18 cellular contexts compared by ENCODE assay signal in genomic region chr5:9627541-9627940, GRCh38. TPM values are rescaled to one million over a fixed set of nuclear protein-coding genes. Genes with fewer than 3 reads are reported as not detected.
A peak's percentile ranks its signal among the peaks of the same experiment; 100 is the strongest.
DNase-seq lines count a peak whose midpoint lies in the region; FAIRE-seq and TF ChIP-seq lines count a peak whose summit lies in the region.
"Had no signal": no experiment of that assay in that cellular context is flagged by ENCODE, and none has a peak within 500 bp of the region (broad histone marks: within the 10 kb centered on the region; RNA-seq: fewer than 3 reads in every experiment).

No MANE protein-coding gene starts in this region.

- TF ChIP-seq CTCF in chondrocyte (IDR thresholded peaks at IDR 0.05) (no peak), neural cell (IDR thresholded peaks at IDR 0.05; ENCODE audit: poor library complexity, severe bottlenecking) (no peak)

- no peaks in the 10 kb centered on the region for H3K9me3 ChIP-seq in neural cell (ENCODE audit: low read length)
- H3K9me3 ChIP-seq: HAP-1 had no signal

- no peaks in the 10 kb centered on the region for H3K79me2 ChIP-seq in neural cell (replicated peaks; ENCODE audit: insufficient read depth, low read length)

- peaks cover 31% of the 10 kb centered on the region for H3K4me1 Mint-ChIP-seq in chondrocyte (ENCODE audit: low read depth)
- H3K4me1 Mint-ChIP-seq: CD4-positive, alpha-beta memory T cell had no signal

- H3K36me3 Mint-ChIP-seq in chondrocyte (ENCODE audit: low read depth), result peaks cover 4% of the 10 kb centered on the region
- H3K36me3 Mint-ChIP-seq: CD4-positive, alpha-beta memory T cell had no signal

- no peaks in the 10 kb centered on the region for H3K27me3 Mint-ChIP-seq in chondrocyte (ENCODE audit: low read depth)

- no peak overlapping the region for H2AFZ ChIP-seq in neural cell (ENCODE audit: low read depth, low read length)
- H2AFZ ChIP-seq: GM23248 had no signal

- no peak overlapping the region for H3K4me2 ChIP-seq in neural cell (ENCODE audit: low read length)

- no peaks in the 10 kb centered on the region for H4K20me1 ChIP-seq in neural cell (ENCODE audit: insufficient read depth)

- no peak overlapping the region for H3K4me3 ChIP-seq in neural cell (ENCODE audit: low read length)
- H3K4me3 ChIP-seq: GM23248, HAP-1 had no signal

- H3F3A ChIP-seq in neural cell (ENCODE audit: insufficient read depth, low read length, poor library complexity, severe bottlenecking), result no peaks in the 10 kb centered on the region

- no peaks in the 10 kb centered on the region for H3K9me3 Mint-ChIP-seq in chondrocyte (ENCODE audit: low read depth)
- H3K9me3 Mint-ChIP-seq: HFFc6 had no signal

- H3K9me2 ChIP-seq in neural cell (ENCODE audit: insufficient read depth, low read length), result no peaks in the 10 kb centered on the region

- H3K27ac ChIP-seq in neural cell (ENCODE audit: low read length), result no peak overlapping the region
- H3K27ac ChIP-seq: GM23248 had no signal

- TF ChIP-seq EP300 in neural cell (conservative IDR thresholded peaks at IDR 0.05; ENCODE audit: poor library complexity, severe bottlenecking), result no peak

- H3K27ac Mint-ChIP-seq in chondrocyte (ENCODE audit: unreplicated experiment), result peak overlapping the region; percentile 33
- H3K27ac Mint-ChIP-seq: CD4-positive, alpha-beta memory T cell; HFFc6 had no signal

- FAIRE-seq in HTR-8/SVneo (lab: Jason Lieb, UNC), result peak; percentile 69
- FAIRE-seq: G401.6, H54 had no signal

- no peaks in the 10 kb centered on the region for H3K27me3 ChIP-seq in neural cell (ENCODE audit: insufficient read depth, low read depth, low read length)

- H3K4me3 Mint-ChIP-seq in chondrocyte (ENCODE audit: unreplicated experiment), result no peak overlapping the region
- H3K4me3 Mint-ChIP-seq: CD4-positive, alpha-beta memory T cell; HFFc6 had no signal

- H3K9ac ChIP-seq in neural cell (ENCODE audit: low read length), result no peak overlapping the region
- H3K9ac ChIP-seq: GM23248 had no signal

- DNase-seq in HTR-8/SVneo (ENCODE audit: insufficient read length, low spot score) (no peak), chondrocyte (ENCODE audit: low spot score) (no peak), GOT3 (lab: John Stamatoyannopoulos, UW) (no peak), NCI-H526 treated with DMSO at 0.1 percent for 48 hours (lab: John Stamatoyannopoulos, UW) (no peak), DMS153 treated with DMSO at 0.1 percent for 48 hours (lab: John Stamatoyannopoulos, UW; ENCODE audit: unreplicated experiment) (no peak)
- DNase-seq: C1 segment of cervical spinal cord; Calu3; CD4-positive, alpha-beta memory T cell; COR-L47; DND-41; GM23248; HFFc6 had no signal

- no peak for TF ChIP-seq RAD21 in neural cell (conservative IDR thresholded peaks at IDR 0.05)

- no peaks in the 10 kb centered on the region for H3K36me3 ChIP-seq in neural cell (ENCODE audit: insufficient read depth, low read length)
- H3K36me3 ChIP-seq: HAP-1 had no signal

TF ChIP-seq in neural cell, 6 proteins besides CTCF, POLR2A, EP300 and RAD21:
- TF ChIP-seq EZH2 (IDR thresholded peaks at IDR 0.05; ENCODE audit: borderline replicate concordance, insufficient read depth, low read length, poor library complexity, severe bottlenecking), result no peak
- TF ChIP-seq, protein P1, sequence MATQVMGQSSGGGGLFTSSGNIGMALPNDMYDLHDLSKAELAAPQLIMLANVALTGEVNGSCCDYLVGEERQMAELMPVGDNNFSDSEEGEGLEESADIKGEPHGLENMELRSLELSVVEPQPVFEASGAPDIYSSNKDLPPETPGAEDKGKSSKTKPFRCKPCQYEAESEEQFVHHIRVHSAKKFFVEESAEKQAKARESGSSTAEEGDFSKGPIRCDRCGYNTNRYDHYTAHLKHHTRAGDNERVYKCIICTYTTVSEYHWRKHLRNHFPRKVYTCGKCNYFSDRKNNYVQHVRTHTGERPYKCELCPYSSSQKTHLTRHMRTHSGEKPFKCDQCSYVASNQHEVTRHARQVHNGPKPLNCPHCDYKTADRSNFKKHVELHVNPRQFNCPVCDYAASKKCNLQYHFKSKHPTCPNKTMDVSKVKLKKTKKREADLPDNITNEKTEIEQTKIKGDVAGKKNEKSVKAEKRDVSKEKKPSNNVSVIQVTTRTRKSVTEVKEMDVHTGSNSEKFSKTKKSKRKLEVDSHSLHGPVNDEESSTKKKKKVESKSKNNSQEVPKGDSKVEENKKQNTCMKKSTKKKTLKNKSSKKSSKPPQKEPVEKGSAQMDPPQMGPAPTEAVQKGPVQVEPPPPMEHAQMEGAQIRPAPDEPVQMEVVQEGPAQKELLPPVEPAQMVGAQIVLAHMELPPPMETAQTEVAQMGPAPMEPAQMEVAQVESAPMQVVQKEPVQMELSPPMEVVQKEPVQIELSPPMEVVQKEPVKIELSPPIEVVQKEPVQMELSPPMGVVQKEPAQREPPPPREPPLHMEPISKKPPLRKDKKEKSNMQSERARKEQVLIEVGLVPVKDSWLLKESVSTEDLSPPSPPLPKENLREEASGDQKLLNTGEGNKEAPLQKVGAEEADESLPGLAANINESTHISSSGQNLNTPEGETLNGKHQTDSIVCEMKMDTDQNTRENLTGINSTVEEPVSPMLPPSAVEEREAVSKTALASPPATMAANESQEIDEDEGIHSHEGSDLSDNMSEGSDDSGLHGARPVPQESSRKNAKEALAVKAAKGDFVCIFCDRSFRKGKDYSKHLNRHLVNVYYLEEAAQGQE (IDR thresholded peaks at IDR 0.05; ENCODE audit: borderline replicate concordance), result peak; percentile 47

RNA-seq across cellular contexts. Expression of gene TAS2R1, which starts 2.6 kb away (rescaled TPM):
- 1.6 to 1.7 TPM in 2 of 3 replicates, not detected in the other for total RNA-seq in chondrocyte
- 0.41 TPM in 1 of 2 replicates, not detected in the other for polyA plus RNA-seq in neural cell
- not detected in 2 replicates for polyA minus RNA-seq in neural cell
- total RNA-seq: A172; A673; Calu3; CD4-positive, alpha-beta memory T cell; GM23248 had no signal
- polyA plus RNA-seq: GM23248 had no signal
